ENCODE assay signal across 37 cellular contexts in genomic region chr17:35968520-35969054, GRCh38. TPM values are rescaled to one million over a fixed set of nuclear protein-coding genes. Genes with fewer than 3 reads are reported as not detected.
"Had no signal": no experiment of that assay in that cellular context is flagged by ENCODE, and none has a peak within 500 bp of the region (broad histone marks: within the 10 kb centered on the region; RNA-seq: fewer than 3 reads in every experiment).

No MANE protein-coding gene starts in this region.

- ATAC-seq: activated CD4-positive, CD25-positive, alpha-beta regulatory T cell treated with anti-CD3 and anti-CD28 coated beads, Interleukin-2, amount 50 U/mL, for 24 hours; activated naive CD4-positive, alpha-beta T cell treated with anti-CD3 and anti-CD28 coated beads, Interleukin-2, amount 50 U/mL, for 72 hours; gastroesophageal sphincter; T-helper 17 cell had no signal

- H3K4me3 ChIP-seq: ascending aorta, breast epithelium, cardiac muscle cell, colonic mucosa, esophagus squamous epithelium, gastroesophageal sphincter, heart right ventricle had no signal

- DNase-seq: activated B cell treated with CpG ODN at 0.5 μM for 24 hours; activated CD4-positive, alpha-beta memory T cell treated with anti-CD3 and anti-CD28 coated beads for 36 hours; activated CD4-positive, alpha-beta T cell treated with anti-CD3 and anti-CD28 coated beads, Interleukin-2, amount 10 ng/mL, durations not matched to agents 24 days and 14 days; activated CD8-positive, alpha-beta memory T cell treated with anti-CD3 and anti-CD28 coated beads, Interleukin-2, amount 10 ng/mL, durations not matched to agents 7 days and 5 days; activated CD8-positive, alpha-beta memory T cell treated with anti-CD3 and anti-CD28 coated beads, Interleukin-2, amount 50 U/mL, for 4 hours; activated CD8-positive, alpha-beta T cell treated with anti-CD3 and anti-CD28 coated beads, Interleukin-2, amount 10 ng/mL, durations not matched to agents 7 days and 5 days; activated gamma-delta T cell; activated naive CD4-positive, alpha-beta T cell; activated naive CD4-positive, alpha-beta T cell treated with anti-CD3 and anti-CD28 coated beads, Interleukin-2, amount 10 ng/mL, durations not matched to agents 7 days and 5 days; activated naive CD8-positive, alpha-beta T cell treated with anti-CD3 and anti-CD28 coated beads, Interleukin-2, amount 10 ng/mL, durations not matched to agents 7 days and 5 days; activated T-cell treated with anti-CD3 and anti-CD28 coated beads, Interleukin-2, amount 50 U/mL, for 1 hour; activated T-cell treated with anti-CD3 and anti-CD28 coated beads, Interleukin-2, amount 50 U/mL, for 48 hours; central memory CD4-positive, alpha-beta T cell; cerebellar nuclear complex; colonic mucosa; effector CD8-positive, alpha-beta T cell; esophagus squamous epithelium; foreskin melanocyte; heart right ventricle; T-helper 17 cell; T1000; WERI-Rb-1 had no signal

- H3K27me3 ChIP-seq: ascending aorta, breast epithelium, colonic mucosa, heart right ventricle had no signal

- H3K36me3 ChIP-seq: ascending aorta, breast epithelium, cardiac muscle cell, colonic mucosa, esophagus squamous epithelium, gastroesophageal sphincter, heart right ventricle, WERI-Rb-1 had no signal

- H3K4me1 ChIP-seq: ascending aorta, breast epithelium, colonic mucosa had no signal

- H3K9me3 ChIP-seq: ascending aorta, breast epithelium, colonic mucosa, esophagus squamous epithelium, gastroesophageal sphincter, heart right ventricle had no signal

- H3K27ac ChIP-seq: ascending aorta, breast epithelium, cardiac muscle cell, colonic mucosa, epithelial cell of prostate, esophagus squamous epithelium, gastroesophageal sphincter, heart right ventricle, WERI-Rb-1 had no signal

RNA-seq across cellular contexts. Expression of gene CCL16, which starts 12.7 kb away (rescaled TPM):
- total RNA-seq: activated B cell treated with CpG ODN at 0.5 μM for 24 hours; activated CD4-positive, alpha-beta memory T cell treated with anti-CD3 and anti-CD28 coated beads for 36 hours; activated CD4-positive, alpha-beta T cell treated with anti-CD3 and anti-CD28 coated beads, Interleukin-2, amount 10 ng/mL, durations not matched to agents 24 days and 14 days; activated CD8-positive, alpha-beta memory T cell treated with anti-CD3 and anti-CD28 coated beads for 36 hours; activated CD8-positive, alpha-beta memory T cell treated with anti-CD3 and anti-CD28 coated beads, Interleukin-2, amount 10 ng/mL, durations not matched to agents 7 days and 5 days; activated CD8-positive, alpha-beta T cell treated with anti-CD3 and anti-CD28 coated beads, Interleukin-2, amount 10 ng/mL, durations not matched to agents 7 days and 5 days; activated naive CD4-positive, alpha-beta T cell treated with anti-CD3 and anti-CD28 coated beads, Interleukin-2, amount 50 U/mL, for 72 hours; activated naive CD8-positive, alpha-beta T cell treated with anti-CD3 and anti-CD28 coated beads, Interleukin-2, amount 10 ng/mL, durations not matched to agents 7 days and 5 days; activated T-helper 1 cell treated with anti-CD3 and anti-CD28 coated beads, Interleukin-12 subunit alpha, Interleukin-12 subunit beta, Interleukin-2, Interleukin-4 antibody, amounts not matched to agents 30 ng/mL and 10 ng/mL and 1 ng/mL, durations not matched to agents 14 hours and 24 hours and 36 hours; activated T-helper 2 cell treated with anti-CD3 and anti-CD28 coated beads, Interferon-gamma antibody, Interleukin-2, Interleukin-4, amounts not matched to agents 10 μg/mL and 5 μg/mL and 100 μg/mL, durations not matched to agents 14 hours and 24 hours and 36 hours; ascending aorta; cardiac muscle cell; colonic mucosa; fibroblast of lung; fibroblast of villous mesenchyme; gastroesophageal sphincter; glomerular endothelial cell; heart right ventricle; T-helper 17 cell had no signal

RNA-seq across cellular contexts. Expression of gene CCL14, which starts 17.9 kb away (rescaled TPM):
- total RNA-seq: activated B cell treated with CpG ODN at 0.5 μM for 24 hours; activated CD4-positive, alpha-beta memory T cell treated with anti-CD3 and anti-CD28 coated beads for 36 hours; activated CD4-positive, alpha-beta T cell treated with anti-CD3 and anti-CD28 coated beads, Interleukin-2, amount 10 ng/mL, durations not matched to agents 24 days and 14 days; activated CD8-positive, alpha-beta memory T cell treated with anti-CD3 and anti-CD28 coated beads for 36 hours; activated CD8-positive, alpha-beta memory T cell treated with anti-CD3 and anti-CD28 coated beads, Interleukin-2, amount 10 ng/mL, durations not matched to agents 7 days and 5 days; activated CD8-positive, alpha-beta T cell treated with anti-CD3 and anti-CD28 coated beads, Interleukin-2, amount 10 ng/mL, durations not matched to agents 7 days and 5 days; activated naive CD4-positive, alpha-beta T cell treated with anti-CD3 and anti-CD28 coated beads, Interleukin-2, amount 50 U/mL, for 72 hours; activated naive CD8-positive, alpha-beta T cell treated with anti-CD3 and anti-CD28 coated beads, Interleukin-2, amount 10 ng/mL, durations not matched to agents 7 days and 5 days; activated T-helper 1 cell treated with anti-CD3 and anti-CD28 coated beads, Interleukin-12 subunit alpha, Interleukin-12 subunit beta, Interleukin-2, Interleukin-4 antibody, amounts not matched to agents 30 ng/mL and 10 ng/mL and 1 ng/mL, durations not matched to agents 14 hours and 24 hours and 36 hours; activated T-helper 2 cell treated with anti-CD3 and anti-CD28 coated beads, Interferon-gamma antibody, Interleukin-2, Interleukin-4, amounts not matched to agents 10 μg/mL and 5 μg/mL and 100 μg/mL, durations not matched to agents 14 hours and 24 hours and 36 hours; cardiac muscle cell; fibroblast of lung; fibroblast of villous mesenchyme; T-helper 17 cell had no signal

RNA-seq across cellular contexts. Expression of gene LYZL6, which starts 25.1 kb away (rescaled TPM):
- total RNA-seq: activated B cell treated with CpG ODN at 0.5 μM for 24 hours; activated CD4-positive, alpha-beta memory T cell treated with anti-CD3 and anti-CD28 coated beads for 36 hours; activated CD4-positive, alpha-beta T cell treated with anti-CD3 and anti-CD28 coated beads, Interleukin-2, amount 10 ng/mL, durations not matched to agents 24 days and 14 days; activated CD8-positive, alpha-beta memory T cell treated with anti-CD3 and anti-CD28 coated beads for 36 hours; activated CD8-positive, alpha-beta memory T cell treated with anti-CD3 and anti-CD28 coated beads, Interleukin-2, amount 10 ng/mL, durations not matched to agents 7 days and 5 days; activated CD8-positive, alpha-beta T cell treated with anti-CD3 and anti-CD28 coated beads, Interleukin-2, amount 10 ng/mL, durations not matched to agents 7 days and 5 days; activated naive CD4-positive, alpha-beta T cell treated with anti-CD3 and anti-CD28 coated beads, Interleukin-2, amount 50 U/mL, for 72 hours; activated naive CD8-positive, alpha-beta T cell treated with anti-CD3 and anti-CD28 coated beads, Interleukin-2, amount 10 ng/mL, durations not matched to agents 7 days and 5 days; activated T-helper 1 cell treated with anti-CD3 and anti-CD28 coated beads, Interleukin-12 subunit alpha, Interleukin-12 subunit beta, Interleukin-2, Interleukin-4 antibody, amounts not matched to agents 30 ng/mL and 10 ng/mL and 1 ng/mL, durations not matched to agents 14 hours and 24 hours and 36 hours; activated T-helper 2 cell treated with anti-CD3 and anti-CD28 coated beads, Interferon-gamma antibody, Interleukin-2, Interleukin-4, amounts not matched to agents 10 μg/mL and 5 μg/mL and 100 μg/mL, durations not matched to agents 14 hours and 24 hours and 36 hours; ascending aorta; breast epithelium; cardiac muscle cell; colonic mucosa; dermis microvascular lymphatic vessel endothelial cell; endothelial cell of umbilical vein; esophagus squamous epithelium; fibroblast of lung; fibroblast of villous mesenchyme; gastroesophageal sphincter; glomerular endothelial cell; heart right ventricle; T-helper 17 cell had no signal

RNA-seq across cellular contexts. Expression of gene CCL15, which starts 32.8 kb away (rescaled TPM):
- total RNA-seq: activated B cell treated with CpG ODN at 0.5 μM for 24 hours; activated CD4-positive, alpha-beta memory T cell treated with anti-CD3 and anti-CD28 coated beads for 36 hours; activated CD4-positive, alpha-beta T cell treated with anti-CD3 and anti-CD28 coated beads, Interleukin-2, amount 10 ng/mL, durations not matched to agents 24 days and 14 days; activated CD8-positive, alpha-beta memory T cell treated with anti-CD3 and anti-CD28 coated beads for 36 hours; activated CD8-positive, alpha-beta memory T cell treated with anti-CD3 and anti-CD28 coated beads, Interleukin-2, amount 10 ng/mL, durations not matched to agents 7 days and 5 days; activated CD8-positive, alpha-beta T cell treated with anti-CD3 and anti-CD28 coated beads, Interleukin-2, amount 10 ng/mL, durations not matched to agents 7 days and 5 days; activated naive CD4-positive, alpha-beta T cell treated with anti-CD3 and anti-CD28 coated beads, Interleukin-2, amount 50 U/mL, for 72 hours; activated naive CD8-positive, alpha-beta T cell treated with anti-CD3 and anti-CD28 coated beads, Interleukin-2, amount 10 ng/mL, durations not matched to agents 7 days and 5 days; activated T-helper 1 cell treated with anti-CD3 and anti-CD28 coated beads, Interleukin-12 subunit alpha, Interleukin-12 subunit beta, Interleukin-2, Interleukin-4 antibody, amounts not matched to agents 30 ng/mL and 10 ng/mL and 1 ng/mL, durations not matched to agents 14 hours and 24 hours and 36 hours; activated T-helper 2 cell treated with anti-CD3 and anti-CD28 coated beads, Interferon-gamma antibody, Interleukin-2, Interleukin-4, amounts not matched to agents 10 μg/mL and 5 μg/mL and 100 μg/mL, durations not matched to agents 14 hours and 24 hours and 36 hours; ascending aorta; breast epithelium; cardiac muscle cell; dermis microvascular lymphatic vessel endothelial cell; endothelial cell of umbilical vein; esophagus squamous epithelium; fibroblast of lung; fibroblast of villous mesenchyme; gastroesophageal sphincter; glomerular endothelial cell; heart right ventricle; T-helper 17 cell had no signal

RNA-seq across cellular contexts. Expression of gene RDM1, which starts 38.0 kb away (rescaled TPM):
- total RNA-seq: activated B cell treated with CpG ODN at 0.5 μM for 24 hours, ascending aorta, breast epithelium, T-helper 17 cell had no signal
